20 cellular contexts compared by ENCODE assay signal in the genomic region with DNA sequence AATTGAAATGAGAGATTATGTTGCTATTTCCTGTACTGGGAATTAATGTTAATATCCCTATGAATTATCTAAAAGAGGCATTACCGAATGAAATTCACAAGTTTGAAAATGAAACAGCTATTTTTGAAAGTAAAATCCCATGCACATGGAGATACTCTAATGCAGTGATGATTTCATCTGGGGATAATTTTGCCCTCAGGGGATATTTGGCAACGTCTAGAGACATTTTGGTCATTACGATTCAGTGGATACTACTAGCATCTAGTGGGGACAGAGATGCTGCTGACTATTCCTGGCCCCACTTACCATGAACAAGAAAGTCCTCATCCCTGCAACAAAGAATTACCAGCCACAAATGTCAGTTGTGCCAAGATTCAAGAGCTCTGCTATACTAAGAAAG.
A peak's percentile ranks its signal among the peaks of the same experiment; 100 is the strongest.
DNase-seq lines count a peak whose midpoint lies in the region; ATAC-seq and TF ChIP-seq lines count a peak whose summit lies in the region.
"Had no signal": no experiment of that assay in that cellular context is flagged by ENCODE, and none has a peak within 500 bp of the region (broad histone marks: within the 10 kb centered on the region; RNA-seq: fewer than 3 reads in every experiment).

No MANE protein-coding gene starts in this region.

- peak; percentile 33 for DNase-seq in A673 (ENCODE audit: low spot score)
- peak; percentile 36 for DNase-seq in ELR (ENCODE audit: low read depth)
- DNase-seq in adipocyte (ENCODE audit: low read depth) = peak; percentile 26
- DNase-seq in trophoblast cell = peak; percentile 48 to 92
- DNase-seq in NCI-H774 (lab: John Stamatoyannopoulos, UW) = no peak
- DNase-seq: ACHN; AML-193; BE2C; CD4-positive, alpha-beta T cell; CD8-positive, alpha-beta memory T cell; DMS 273 treated with DMSO at 0.1 percent for 48 hours; DMS79; GDM1; GOT3; HFFc6 had no signal

- H2AFZ ChIP-seq in trophoblast cell (ENCODE audit: insufficient read depth, low read length, poor library complexity) = no peak overlapping the region

- no CpG with 5 or more reads among the region's 3 CpGs for WGBS in trophoblast cell (ENCODE audit: extremely low coverage, insufficient coverage, insufficient read length)

- no peak overlapping the region for H2BK12ac ChIP-seq in trophoblast cell (ENCODE audit: low read length)

- CTCF ChIA-PET in A673 (lab: Charles Lee) = interaction anchor here (0.7 kb wide), 1 partner anchor 226 kb away, joined by 3 read pairs; no protein-coding TSS in a partner anchor

- intact Hi-C loops in A673 (cut with micrococcal nuclease; ENCODE audit: unreplicated experiment) = no loop called here

- H4K8ac ChIP-seq in trophoblast cell (ENCODE audit: low read depth, low read length) = no peak overlapping the region

- no peak overlapping the region for H3K23ac ChIP-seq in trophoblast cell (ENCODE audit: low read length)

- H3K4ac ChIP-seq in trophoblast cell (ENCODE audit: low read depth, low read length) = no peak overlapping the region

- ATAC-seq in HG03342 (IDR thresholded peaks at IDR 0.05; ENCODE audit: unreplicated experiment) (no peak), HG02571 (IDR thresholded peaks at IDR 0.05; ENCODE audit: unreplicated experiment) (no peak)

- no peak overlapping the region for H4K12ac ChIP-seq in trophoblast cell (ENCODE audit: low read depth, low read length)

- H3K9ac ChIP-seq in adipocyte (ENCODE audit: low read length) = no peak overlapping the region
- no peak overlapping the region for H3K9ac ChIP-seq in trophoblast cell (ENCODE audit: low read length)
- H3K9ac ChIP-seq: BLaER1 treated with 17β-estradiol and CSF1 and Interleukin-3, amounts not matched to agents 10 nM and 100 nM had no signal

- H3K36me3 ChIP-seq in A673 (ENCODE audit: insufficient read depth, low read length, poor library complexity, severe bottlenecking) = no peaks in the 10 kb centered on the region
- H3K36me3 ChIP-seq in adipocyte (ENCODE audit: control insufficient read depth, insufficient read depth, low read length, severe bottlenecking) = no peaks in the 10 kb centered on the region
- H3K36me3 ChIP-seq in trophoblast cell (ENCODE audit: control insufficient read depth in 1 of 2, insufficient read depth in 2 of 2, low read length in 2 of 2) = no peaks in the 10 kb centered on the region
- H3K36me3 ChIP-seq: BE2C, HAP-1 had no signal

- no peaks in the 10 kb centered on the region for H3K79me1 ChIP-seq in trophoblast cell (ENCODE audit: low read length)

- POLR2A ChIA-PET in A673 (lab: Charles Lee; ENCODE audit: low non-redundant PET) = interaction anchor here (0.6 kb wide), 1 partner anchor 25 kb away, joined by 3 read pairs; no protein-coding TSS in a partner anchor

- no TSS peak for BruUV-seq in A673 (replicated peaks; lab: Mats Ljungman, UMichigan)

- no peaks in the 10 kb centered on the region for H3K79me2 ChIP-seq in trophoblast cell (ENCODE audit: control insufficient read depth, insufficient read depth, low read length, poor library complexity)

- no peaks in the 10 kb centered on the region for H3K27me3 ChIP-seq in A673 (replicated peaks; ENCODE audit: insufficient read depth, low read depth, low read length, poor library complexity)
- H3K27me3 ChIP-seq in adipocyte (replicated peaks; ENCODE audit: control insufficient read depth, insufficient read depth, low read length) = no peaks in the 10 kb centered on the region
- H3K27me3 ChIP-seq in trophoblast cell (ENCODE audit: insufficient read depth, low read length) = no peaks in the 10 kb centered on the region
- H3K27me3 ChIP-seq: BE2C; BLaER1 treated with 17β-estradiol and CSF1 and Interleukin-3, amounts not matched to agents 10 nM and 100 nM had no signal

- no peak overlapping the region for H2BK120ac ChIP-seq in trophoblast cell (ENCODE audit: insufficient read depth, low read length, poor library complexity)

- no peak overlapping the region for H3K18ac ChIP-seq in trophoblast cell (ENCODE audit: low read length)

- no peak overlapping the region for H2BK5ac ChIP-seq in trophoblast cell (ENCODE audit: low read depth, low read length, poor library complexity)

- H3K4me2 ChIP-seq in trophoblast cell (ENCODE audit: low read length) = no peak overlapping the region
- H3K4me2 ChIP-seq: BLaER1 treated with 17β-estradiol and CSF1 and Interleukin-3, amounts not matched to agents 10 nM and 100 nM had no signal

- H4K91ac ChIP-seq in trophoblast cell (ENCODE audit: low read depth, low read length) = no peak overlapping the region

- H3K4me1 ChIP-seq in A673 (ENCODE audit: insufficient read depth, low read length, poor library complexity, severe bottlenecking) (no peaks in the 10 kb centered on the region), adipocyte (ENCODE audit: control insufficient read depth, insufficient read depth, low read length) (no peaks in the 10 kb centered on the region), trophoblast cell (ENCODE audit: control insufficient read depth in 1 of 2, insufficient read depth in 2 of 2, low read length in 2 of 2) (no peaks in the 10 kb centered on the region)
- H3K4me1 ChIP-seq: BE2C; BLaER1 treated with 17β-estradiol and CSF1 and Interleukin-3, amounts not matched to agents 10 nM and 100 nM; HAP-1 had no signal

- H3K27ac ChIP-seq in A673 (ENCODE audit: low read depth, low read length, poor library complexity, severe bottlenecking) (no peak overlapping the region), trophoblast cell (ENCODE audit: low read depth, low read length) (no peak overlapping the region)
- H3K27ac ChIP-seq: 22Rv1; BLaER1 treated with 17β-estradiol and CSF1 and Interleukin-3, amounts not matched to agents 10 nM and 100 nM had no signal

- no peak for TF ChIP-seq CTCF in A673 (conservative IDR thresholded peaks at IDR 0.05; ENCODE audit: low read depth, low read length)

- H3K9me3 ChIP-seq in A673 (ENCODE audit: low read depth, low read length, poor library complexity, severe bottlenecking) (peaks cover 14% of the 10 kb centered on the region), adipocyte (ENCODE audit: control insufficient read depth, low read length) (peaks cover 16% of the 10 kb centered on the region), trophoblast cell (ENCODE audit: insufficient read depth, low read depth, low read length) (peaks cover 7% of the 10 kb centered on the region)
- H3K9me3 ChIP-seq: HAP-1 had no signal

- H3K4me3 ChIP-seq in A673 (ENCODE audit: low read depth, low read length, poor library complexity, severe bottlenecking) = no peak overlapping the region
- H3K4me3 ChIP-seq in adipocyte (ENCODE audit: low read length) = no peak overlapping the region
- no peak overlapping the region for H3K4me3 ChIP-seq in trophoblast cell (ENCODE audit: low read depth, low read length)
- H3K4me3 ChIP-seq: BLaER1 treated with 17β-estradiol and CSF1 and Interleukin-3, amounts not matched to agents 10 nM and 100 nM; HAP-1 had no signal

- no peak overlapping the region for H3K14ac ChIP-seq in trophoblast cell (ENCODE audit: low read length)

- H2AK5ac ChIP-seq in trophoblast cell (ENCODE audit: low read length) = no peak overlapping the region
